2 cellular contexts compared by ENCODE assay signal in genomic region chr6:50128420-50129005, GRCh38.
TF ChIP-seq lines count a peak whose summit lies in the region.

No MANE protein-coding gene starts in this region.

TF ChIP-seq in IMR-90, 13 proteins besides CTCF, POLR2A, EP300 and RAD21:
- TF ChIP-seq SMC3 (IDR thresholded peaks at IDR 0.05; ENCODE audit: low read depth, low read length), result no peak; the same call in 1 of the 2 replicates
- no peak for TF ChIP-seq FOS (IDR thresholded peaks at IDR 0.05; ENCODE audit: low read depth, low read length)
- no peak for TF ChIP-seq MXI1 (IDR thresholded peaks at IDR 0.05; ENCODE audit: borderline replicate concordance, low read depth, low read length)
- TF ChIP-seq CEBPB (IDR thresholded peaks at IDR 0.05; ENCODE audit: low read depth, low read length), result no peak
- no peak for TF ChIP-seq RCOR1 (IDR thresholded peaks at IDR 0.05; ENCODE audit: insufficient replicate concordance, low read length)
- no peak for TF ChIP-seq USF2 (IDR thresholded peaks at IDR 0.05; ENCODE audit: low read depth, low read length)

TF ChIP-seq in HepG2, 621 proteins besides CTCF, POLR2A, EP300 and RAD21:
- TF ChIP-seq ZNF574 (CRISPR knock-in tag; IDR thresholded peaks at IDR 0.05) (no peak), STAG1 (CRISPR knock-in tag; IDR thresholded peaks at IDR 0.05) (peak; percentile 50), TRIM24 (CRISPR knock-in tag; IDR thresholded peaks at IDR 0.05) (no peak), ARID3A (IDR thresholded peaks at IDR 0.05; ENCODE audit: low read depth, low read length) (peak; percentile 88)
